In genomic region chr3:151282921-151283320, GRCh38 we compare ENCODE assay signal across 8 cellular contexts. TPM values are rescaled to one million over a fixed set of nuclear protein-coding genes. Genes with fewer than 3 reads are reported as not detected.
DNase-seq lines count a peak whose midpoint lies in the region; ATAC-seq, FAIRE-seq and TF ChIP-seq lines count a peak whose summit lies in the region.

No MANE protein-coding gene starts in this region.

- H3K27me3 ChIP-seq in GM06990 (replicated peaks; ENCODE audit: control insufficient read depth, insufficient read depth, low read length) (no peaks in the 10 kb centered on the region; the same call in 1 of the 2 replicates), Peyer's patch (no peaks in the 10 kb centered on the region), lung (ENCODE audit: control insufficient read depth, insufficient read depth) (no peaks in the 10 kb centered on the region)

- TF ChIP-seq CTCF in GM06990 (IDR thresholded peaks at IDR 0.05; ENCODE audit: insufficient read depth, low read length, poor library complexity, severe bottlenecking), result peak; percentile 53
- peak; percentile 35 to 90 (median 82) for TF ChIP-seq CTCF in Peyer's patch (IDR thresholded peaks at IDR 0.05)
- peak; percentile 53 for TF ChIP-seq CTCF in coronary artery (IDR thresholded peaks at IDR 0.05)
- TF ChIP-seq CTCF in lung (IDR thresholded peaks at IDR 0.05; ENCODE audit: control extremely low read depth, extremely low read depth), result peak; percentile 57

- ATAC-seq in lung (ENCODE audit: insufficient read depth, low FRiP score) (peak; percentile 65), GM19463 (IDR thresholded peaks at IDR 0.05; ENCODE audit: unreplicated experiment) (no peak)

- peak; percentile 78 for TF ChIP-seq RAD21 in Ishikawa (IDR thresholded peaks at IDR 0.05; ENCODE audit: low read depth)

- H3K36me3 ChIP-seq in GM06990 (ENCODE audit: control insufficient read depth, insufficient read depth, low read length) (no peaks in the 10 kb centered on the region), Peyer's patch (no peaks in the 10 kb centered on the region), lung (ENCODE audit: control insufficient read depth in 2 of 2, insufficient read depth in 2 of 2, low read length in 2 of 2) (no peaks in the 10 kb centered on the region)

- no peaks in the 10 kb centered on the region for H3K9me3 ChIP-seq in Peyer's patch
- no peaks in the 10 kb centered on the region for H3K9me3 ChIP-seq in lung (ENCODE audit: control insufficient read depth in 2 of 2, insufficient read depth in 1 of 2, low read length in 1 of 2)

- H3K4me1 ChIP-seq in Peyer's patch, result peaks cover 0 to 8% (median 0%) of the 10 kb centered on the region in 4 donors
- peaks cover 0 to 1% of the 10 kb centered on the region in 2 donors for H3K4me1 ChIP-seq in lung (ENCODE audit: control insufficient read depth in 2 of 2, insufficient read depth in 2 of 2, low read length in 2 of 2)

- no peak for TF ChIP-seq POLR2A in Peyer's patch (IDR thresholded peaks at IDR 0.05)

- H3K27ac ChIP-seq in Peyer's patch (no peak overlapping the region), coronary artery (no peak overlapping the region), lung (ENCODE audit: low read depth in 1 of 2, low read length in 1 of 2) (no peak overlapping the region)

- no peak for TF ChIP-seq EP300 in Ishikawa (IDR thresholded peaks at IDR 0.05; ENCODE audit: borderline replicate concordance)

- H3K4me3 ChIP-seq in GM06990 (replicated peaks; ENCODE audit: low read depth, low read length) (no peak overlapping the region), Peyer's patch (no peak overlapping the region), coronary artery (no peak overlapping the region), lung (no peak overlapping the region)

- WGBS in lung, 2 donors, result 0 to 3% methylated on average over 1 of the region's 1 CpG

- DNase-seq in GM06990 (ENCODE audit: extremely low read depth, insufficient read length) (no peak), Peyer's patch (no peak), coronary artery (ENCODE audit: low spot score) (no peak), lung (ENCODE audit: low spot score) (no peak), ureter (ENCODE audit: low spot score) (no peak)

- peak; percentile 87 for FAIRE-seq in A204.1 (lab: Jason Lieb, UNC)

TF ChIP-seq in Ishikawa, 13 proteins besides CTCF, POLR2A, EP300 and RAD21:
- TF ChIP-seq ZBTB7A (IDR thresholded peaks at IDR 0.05; ENCODE audit: low read depth) (no peak), EGR1 (IDR thresholded peaks at IDR 0.05) (no peak), TCF12 (IDR thresholded peaks at IDR 0.05; ENCODE audit: low read depth) (no peak), TAF1 (IDR thresholded peaks at IDR 0.05; ENCODE audit: low read depth) (no peak), YY1 (IDR thresholded peaks at IDR 0.05; ENCODE audit: low read depth) (no peak)

RNA-seq across cellular contexts. Expression of gene P2RY14, which starts 4.6 kb away (rescaled TPM):
- total RNA-seq in Peyer's patch, result 1 to 10 TPM; 1.2 to 3.6 (median 2.0) TPM
- total RNA-seq in lung, result 10 to 100 TPM in 1 of 2 donors, 1 to 10 TPM in 1; 2.2 to 11.0 TPM
- 1 to 10 TPM; 2.1 to 2.7 TPM for polyA plus RNA-seq in lung
- total RNA-seq in ureter, result 0.68 TPM

RNA-seq across cellular contexts. Expression of gene GPR87, which starts 33.7 kb away (rescaled TPM):
- total RNA-seq in Peyer's patch (not detected), lung (1 to 10 TPM in 1 of 2 donors, under 1 TPM in 1; 0.28 to 1.5 TPM), ureter (13.5 TPM)
- polyA plus RNA-seq in lung, result 1 to 10 TPM; 1.0 to 1.5 TPM

RNA-seq across cellular contexts. Expression of gene P2RY13, which starts 46.4 kb away (rescaled TPM):
- total RNA-seq in Peyer's patch (1 to 10 TPM in 1 of 4 donors, under 1 TPM in 1, not detected in 2; 0.67 to 1.7 TPM), lung (1 to 10 TPM; 4.0 to 5.7 TPM), ureter (1.2 TPM)
- 10 to 100 TPM in 1 of 2 donors, 1 to 10 TPM in 1; 2.2 to 15.8 TPM for polyA plus RNA-seq in lung
